10 cellular contexts compared by ENCODE assay signal in genomic region chr3:25339220-25339619, GRCh38.
"Had no signal": no experiment of that assay in that cellular context is flagged by ENCODE, and none has a peak within 500 bp of the region (broad histone marks: within the 10 kb centered on the region; RNA-seq: fewer than 3 reads in every experiment).

No MANE protein-coding gene starts in this region.

- H3K36me3 ChIP-seq: colonic mucosa, heart right ventricle had no signal

- H3K4me3 ChIP-seq: colonic mucosa, heart right ventricle had no signal

- H3K27ac ChIP-seq: colonic mucosa, heart right ventricle, parathyroid adenoma had no signal

- H3K27me3 ChIP-seq: colonic mucosa, heart right ventricle had no signal

- H3K4me1 ChIP-seq: colonic mucosa, parathyroid adenoma had no signal

- ATAC-seq: heart right ventricle, left ventricle myocardium superior had no signal

- DNase-seq: activated B cell treated with CpG ODN at 0.5 μM for 24 hours; activated CD4-positive, alpha-beta T cell treated with anti-CD3 and anti-CD28 coated beads, Interleukin-2, amount 10 ng/mL, durations not matched to agents 24 days and 14 days; activated naive CD4-positive, alpha-beta T cell treated with anti-CD3 and anti-CD28 coated beads, Interleukin-2, amount 10 ng/mL, durations not matched to agents 7 days and 5 days; colonic mucosa; heart right ventricle; islet precursor cell; left ventricle myocardium superior; stimulated activated naive CD4-positive, alpha-beta T cell treated with Interleukin-2 at 50 U/mL for 16 hours; T-helper 1 cell had no signal

- H3K9me3 ChIP-seq: colonic mucosa had no signal
